ENCODE assay signal across 20 cellular contexts in the genomic region with DNA sequence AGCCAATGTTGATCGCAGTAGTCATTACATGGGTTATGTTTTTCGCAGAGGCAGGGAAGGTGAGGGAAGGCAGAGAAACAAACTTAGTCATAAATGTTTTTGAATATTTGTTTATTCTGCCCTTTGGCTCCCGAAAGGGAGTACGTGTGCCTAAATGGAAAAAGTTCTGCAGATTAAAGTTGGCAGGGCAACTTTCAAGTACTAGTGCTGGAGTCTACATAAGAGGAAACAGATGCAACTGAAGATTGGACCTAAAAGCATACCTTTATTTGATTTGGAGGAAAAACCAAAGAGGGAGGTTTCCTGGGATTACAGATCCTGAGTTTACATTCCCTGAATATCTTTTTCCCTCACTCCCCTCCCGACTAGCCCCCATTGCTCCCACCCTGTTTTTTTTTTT. TPM values are rescaled to one million over a fixed set of nuclear protein-coding genes. Genes with fewer than 3 reads are reported as not detected.
DNase-seq lines count a peak whose midpoint lies in the region; ATAC-seq, FAIRE-seq and TF ChIP-seq lines count a peak whose summit lies in the region.
"Had no signal": no experiment of that assay in that cellular context is flagged by ENCODE, and none has a peak within 500 bp of the region (broad histone marks: within the 10 kb centered on the region; RNA-seq: fewer than 3 reads in every experiment).

No MANE protein-coding gene starts in this region.

- H3K4me2 ChIP-seq in HepG2 (ENCODE audit: low read depth, low read length) = peak overlapping the region; percentile 8; the same call in 1 of the 2 replicates
- no peak overlapping the region for H3K4me2 ChIP-seq in K562 (ENCODE audit: insufficient read depth, low read length)

- H4K20me1 ChIP-seq in HepG2 (ENCODE audit: insufficient read depth, low read length) (peaks cover 25% of the 10 kb centered on the region), K562 (replicated peaks; ENCODE audit: control insufficient read depth, insufficient read depth, low read length) (no peaks in the 10 kb centered on the region)

- H3K4me3 Mint-ChIP-seq in nephron progenitor cell = no peak overlapping the region
- H3K4me3 Mint-ChIP-seq: activated T-cell treated with anti-CD3 and anti-CD28 coated beads, Interleukin-2, amount 50 U/mL, for 72 hours; natural killer cell treated with Interleukin-12 subunit alpha and Interleukin-12 subunit beta and Interleukin-15 and Interleukin-18, amount 100 ng/mL, for 72 hours had no signal

- no peaks in the 10 kb centered on the region for H3K27me3 Mint-ChIP-seq in nephron progenitor cell (ENCODE audit: low read depth, poor library complexity)
- H3K27me3 Mint-ChIP-seq: natural killer cell treated with Interleukin-12 subunit alpha and Interleukin-12 subunit beta and Interleukin-15 and Interleukin-18, amount 100 ng/mL, for 72 hours had no signal

- TF ChIP-seq RAD21 in HepG2 (CRISPR knock-in tag; IDR thresholded peaks at IDR 0.05) = no peak
- TF ChIP-seq RAD21 in K562 (CRISPR knock-in tag; conservative IDR thresholded peaks at IDR 0.05 in 1 of 2, IDR thresholded peaks at IDR 0.05 in 1 of 2) = no peak

- H3K27ac Mint-ChIP-seq in nephron progenitor cell = no peak overlapping the region
- H3K27ac Mint-ChIP-seq: activated naive CD4-positive, alpha-beta T cell treated with anti-CD3 and anti-CD28 coated beads, Interleukin-2, amount 50 U/mL, for 72 hours; activated T-cell treated with anti-CD3 and anti-CD28 coated beads, Interleukin-2, amount 50 U/mL, for 72 hours; natural killer cell treated with Interleukin-12 subunit alpha and Interleukin-12 subunit beta and Interleukin-15 and Interleukin-18, amount 100 ng/mL, for 72 hours had no signal

- H3K4me1 Mint-ChIP-seq in nephron progenitor cell = peaks cover 36% of the 10 kb centered on the region

- ATAC-seq in HepG2 = no peak
- ATAC-seq in right lobe of liver = no peak
- no peak for ATAC-seq in K562
- ATAC-seq in lower lobe of right lung = no peak
- peak; percentile 26 for ATAC-seq in thoracic aorta (ENCODE audit: insufficient number of reproducible peaks, low FRiP score, low read depth)
- ATAC-seq: activated naive CD4-positive, alpha-beta T cell treated with anti-CD3 and anti-CD28 coated beads, Interleukin-2, amount 50 U/mL, for 72 hours; activated T-cell treated with anti-CD3 and anti-CD28 coated beads, Interleukin-2, amount 50 U/mL, for 72 hours; HCT116; natural killer cell treated with Interleukin-12 subunit alpha and Interleukin-12 subunit beta and Interleukin-15 and Interleukin-18, amount 100 ng/mL, for 72 hours had no signal

- H3K4me3 ChIP-seq in HepG2 (replicated peaks in 1 of 3; ENCODE audit: insufficient read depth in 1 of 3, low read depth in 2 of 3, low read length in 3 of 3) (no peak overlapping the region), right lobe of liver (no peak overlapping the region), K562 (no peak overlapping the region), lower lobe of right lung (no peak overlapping the region), thoracic aorta (no peak overlapping the region)
- H3K4me3 ChIP-seq: BLaER1 treated with 17β-estradiol and CSF1 and Interleukin-3, amounts not matched to agents 10 nM and 100 nM; suprapubic skin; uterus had no signal

- in situ Hi-C loops in HepG2 (cut with HindIII; ENCODE audit: extremely low pct_ligation_motif_present, low pct_unique_long_range_greater_than_20kb) (no loop called here), K562 (cut with MboI) (no loop called here)

- H3K27me3 ChIP-seq in HepG2 (ENCODE audit: control insufficient read depth in 1 of 2, insufficient read depth in 2 of 2, low read length in 2 of 2) (no peaks in the 10 kb centered on the region; a peak in 1 of 5 replicates), right lobe of liver (no peaks in the 10 kb centered on the region), K562 (ENCODE audit: control insufficient read depth in 2 of 2, insufficient read depth in 2 of 2, low read length in 2 of 2) (no peaks in the 10 kb centered on the region), lower lobe of right lung (ENCODE audit: low read depth) (no peaks in the 10 kb centered on the region), thoracic aorta (replicated peaks; ENCODE audit: insufficient read depth) (no peaks in the 10 kb centered on the region)
- H3K27me3 ChIP-seq: BLaER1 treated with 17β-estradiol and CSF1 and Interleukin-3, amounts not matched to agents 10 nM and 100 nM; suprapubic skin; uterus had no signal

- H3K36me3 ChIP-seq in HepG2 (replicated peaks in 1 of 2; ENCODE audit: control insufficient read depth in 1 of 2, insufficient read depth in 2 of 2, low read length in 2 of 2) (peaks cover 4 to 16% of the 10 kb centered on the region in 2 experiments; a peak in 4 of 5 replicates), right lobe of liver (no peaks in the 10 kb centered on the region), K562 (ENCODE audit: control insufficient read depth, insufficient read depth, low read length) (no peaks in the 10 kb centered on the region), lower lobe of right lung (peaks cover 7% of the 10 kb centered on the region), thoracic aorta (no peaks in the 10 kb centered on the region)
- H3K36me3 ChIP-seq: suprapubic skin, uterus had no signal

- 95% methylated on average over 5 of the region's 5 CpGs for WGBS in HepG2 (ENCODE audit: low lambda C conversion rate)
- WGBS in right lobe of liver (ENCODE audit: insufficient coverage, low coverage, low lambda C conversion rate, missing lambda C conversion rate) = 71% methylated on average over 5 of the region's 5 CpGs
- WGBS in K562 (ENCODE audit: insufficient coverage, low coverage, missing lambda C conversion rate) = 22% methylated on average over 5 of the region's 5 CpGs

- POLR2A ChIA-PET in HepG2 (lab: Yijun Ruan, JAX) (no interaction called here), K562 (lab: Yijun Ruan, JAX) (no interaction called here)

- CTCF ChIA-PET in HepG2 (lab: Yijun Ruan, JAX; ENCODE audit: low intra/inter-chr PET ratio, low total read pairs) (no interaction called here), K562 (lab: Yijun Ruan, JAX; ENCODE audit: low intra/inter-chr PET ratio) (no interaction called here)

- H3K79me2 ChIP-seq in HepG2 (ENCODE audit: insufficient read depth, low read length) (peaks cover 94% of the 10 kb centered on the region), K562 (ENCODE audit: control insufficient read depth, insufficient read depth, low read length) (peaks cover 42% of the 10 kb centered on the region)

- H3K9me3 Mint-ChIP-seq in nephron progenitor cell = peaks cover 21% of the 10 kb centered on the region
- H3K9me3 Mint-ChIP-seq: activated naive CD4-positive, alpha-beta T cell treated with anti-CD3 and anti-CD28 coated beads, Interleukin-2, amount 50 U/mL, for 72 hours; activated T-cell treated with anti-CD3 and anti-CD28 coated beads, Interleukin-2, amount 50 U/mL, for 72 hours; natural killer cell treated with Interleukin-12 subunit alpha and Interleukin-12 subunit beta and Interleukin-15 and Interleukin-18, amount 100 ng/mL, for 72 hours had no signal

- no peak for TF ChIP-seq CTCF in HepG2 (CRISPR knock-in tag; IDR thresholded peaks at IDR 0.05)
- TF ChIP-seq CTCF in right lobe of liver (IDR thresholded peaks at IDR 0.05) = no peak
- TF ChIP-seq CTCF in K562 (IDR thresholded peaks at IDR 0.05 in 2 of 3, conservative IDR thresholded peaks at IDR 0.05 in 1 of 3; ENCODE audit: insufficient read depth in 2 of 3, low read depth in 1 of 3, low read length in 3 of 3) = no peak
- no peak for TF ChIP-seq CTCF in lower lobe of right lung (IDR thresholded peaks at IDR 0.05)
- TF ChIP-seq CTCF in thoracic aorta (IDR thresholded peaks at IDR 0.05) = no peak
- no peak for TF ChIP-seq CTCF in nephron progenitor cell (IDR thresholded peaks at IDR 0.05)

- DNase-seq in HepG2 (ENCODE audit: low spot score) = no peak
- no peak for DNase-seq in right lobe of liver
- DNase-seq in K562 (ENCODE audit: extremely low read depth in 1 of 4, low spot score in 3 of 4) = no peak
- no peak for DNase-seq in lower lobe of right lung
- DNase-seq in thoracic aorta (ENCODE audit: low spot score) = no peak
- no peak for DNase-seq in activated CD4-positive, alpha-beta T cell treated with anti-CD3 and anti-CD28 coated beads for 1 hour
- no peak for DNase-seq in amniotic stem cell (lab: John Stamatoyannopoulos, UW)
- no peak for DNase-seq in nephron progenitor cell
- DNase-seq: ACHN; activated CD4-positive, alpha-beta T cell treated with anti-CD3 and anti-CD28 coated beads for 4 hours; activated T-cell treated with anti-CD3 and anti-CD28 coated beads, Interleukin-2, amount 50 U/mL, for 72 hours; effector memory CD4-positive, alpha-beta T cell; NCI-H1694 treated with DMSO at 0.1 percent for 48 hours; uterus had no signal

- TF ChIP-seq EP300 in HepG2 (IDR thresholded peaks at IDR 0.05; ENCODE audit: low read depth in 2 of 2, low read length in 2 of 2) = no peak
- TF ChIP-seq EP300 in HepG2 (CRISPR knock-in tag; IDR thresholded peaks at IDR 0.05; ENCODE audit: borderline replicate concordance) = no peak
- peak; percentile 18; the same call in 1 of the 2 replicates for TF ChIP-seq EP300 in K562 (IDR thresholded peaks at IDR 0.05; ENCODE audit: low read length)

- intact Hi-C loops in HepG2 (cut with micrococcal nuclease; ENCODE audit: unreplicated experiment) = no loop called here
- intact Hi-C loops in right lobe of liver (cut with DNase I) = no loop called here
- intact Hi-C loops in K562 (cut with micrococcal nuclease) = loop anchor here (5.0 kb wide), 1 partner anchor 61 kb away; no protein-coding TSS in a partner anchor
- intact Hi-C loops in lower lobe of right lung (cut with DNase I) = no loop called here

- H2AFZ ChIP-seq in HepG2 (ENCODE audit: low read length) (no peak overlapping the region), K562 (ENCODE audit: low read depth, low read length) (no peak overlapping the region)

- BruUV-seq in HepG2 (replicated peaks; lab: Mats Ljungman, UMichigan) = no TSS peak
- no TSS peak for BruUV-seq in K562 (replicated peaks; lab: Mats Ljungman, UMichigan)

- no peaks in the 10 kb centered on the region for H3K9me1 ChIP-seq in K562 (ENCODE audit: control insufficient read depth, insufficient read depth, low read length)

- H3K4me1 ChIP-seq in HepG2 (ENCODE audit: insufficient read depth, low read length) = peaks cover 60% of the 10 kb centered on the region
- H3K4me1 ChIP-seq in right lobe of liver = peaks cover 0 to 25% (median 8%) of the 10 kb centered on the region in 4 donors
- peaks cover 5 to 43% of the 10 kb centered on the region in 2 experiments for H3K4me1 ChIP-seq in K562 (replicated peaks in 1 of 2; ENCODE audit: control insufficient read depth in 2 of 2, insufficient read depth in 2 of 2, low read length in 2 of 2)
- H3K4me1 ChIP-seq in lower lobe of right lung = peaks cover 59% of the 10 kb centered on the region
- peaks cover 36 to 45% of the 10 kb centered on the region in 2 donors for H3K4me1 ChIP-seq in thoracic aorta (ENCODE audit: control insufficient read depth in 1 of 2, low read depth in 2 of 2)
- H3K4me1 ChIP-seq: uterus had no signal

- H3K9ac ChIP-seq in HepG2 (ENCODE audit: insufficient read depth, low read depth, low read length) = no peak overlapping the region
- H3K9ac ChIP-seq in K562 (ENCODE audit: insufficient read depth in 1 of 2, low read depth in 2 of 2, low read length in 2 of 2) = no peak overlapping the region
- H3K9ac ChIP-seq: BLaER1 treated with 17β-estradiol and CSF1 and Interleukin-3, amounts not matched to agents 10 nM and 100 nM had no signal

- H3K9me3 ChIP-seq in HepG2 (ENCODE audit: low read length) (no peaks in the 10 kb centered on the region), right lobe of liver (no peaks in the 10 kb centered on the region), K562 (replicated peaks; ENCODE audit: control insufficient read depth, insufficient read depth, low read depth, low read length) (no peaks in the 10 kb centered on the region), lower lobe of right lung (no peaks in the 10 kb centered on the region), thoracic aorta (no peaks in the 10 kb centered on the region)
- H3K9me3 ChIP-seq: suprapubic skin, uterus had no signal

- H3K36me3 Mint-ChIP-seq in nephron progenitor cell (ENCODE audit: low read depth) = peaks cover 78% of the 10 kb centered on the region

- TF ChIP-seq POLR2A in HepG2 (IDR thresholded peaks at IDR 0.05; ENCODE audit: insufficient read depth in 1 of 2, low read depth in 2 of 2, low read length in 2 of 2) (no peak), right lobe of liver (IDR thresholded peaks at IDR 0.05) (no peak), K562 (conservative IDR thresholded peaks at IDR 0.05) (no peak)

- H3K27ac ChIP-seq in HepG2 (ENCODE audit: extremely low read length, insufficient read depth, low read length) (no peak overlapping the region), right lobe of liver (no peak overlapping the region), K562 (ENCODE audit: extremely low read depth, low read depth, low read length) (no peak overlapping the region), lower lobe of right lung (peak overlapping the region; percentile 70), thoracic aorta (peak overlapping the region; percentile 1 to 76)
- H3K27ac ChIP-seq: BLaER1 treated with 17β-estradiol and CSF1 and Interleukin-3, amounts not matched to agents 10 nM and 100 nM; RWPE1; suprapubic skin; uterus had no signal

- FAIRE-seq in HepG2 (lab: Jason Lieb, UNC) (no peak), K562 (lab: Jason Lieb, UNC) (no peak)

RNA-seq across cellular contexts. Expression of a gene that starts 5.7 kb away (rescaled TPM):
- total RNA-seq in HepG2 (2016; rRNA removed; fragmentation: Illumina TruSeq; extraction: Trizol) (76.8 and 117 TPM in 2 replicates), right lobe of liver (100 to 1,000 TPM in 2 of 6 experiments, 10 to 100 TPM in 4; 68.3 to 107 (median 93.2) TPM), K562 (2014; rRNA removed) (16.2 and 17.3 TPM in 2 replicates), K562 (2014; rRNA removed; fragmentation: Illumina TruSeq; extraction: Trizol) (25.7 and 30.9 TPM in 2 replicates), K562 (2015; rRNA removed; fragmentation: Illumina TruSeq; extraction: Trizol) (23.1 and 24.5 TPM in 2 replicates), K562 (2021) (21.3 and 23.8 TPM in 2 replicates), lower lobe of right lung (101 TPM), thoracic aorta (10 to 100 TPM; 91.7 to 97.4 TPM)
- 13.5 and 14.2 TPM in 2 replicates for total RNA-seq in HepG2 (2016; cell fraction: cytosol; rRNA removed; fragmentation: Illumina TruSeq; extraction: Trizol; ENCODE audit: low read depth)
- 75.1 and 111 TPM in 2 replicates for total RNA-seq in HepG2 (2016; cell fraction: insoluble cytoplasmic fraction; rRNA removed; fragmentation: Illumina TruSeq; extraction: Trizol)
- total RNA-seq in HepG2 (2016; cell fraction: membrane; rRNA removed; fragmentation: Illumina TruSeq; extraction: Trizol) = 30.7 and 33.3 TPM in 2 replicates
- total RNA-seq in HepG2 (2016; cell fraction: nucleus; rRNA removed; fragmentation: Illumina TruSeq; extraction: Trizol) = 138 TPM in 2 replicates
- polyA plus RNA-seq in HepG2 (2011; rRNA removed) (50.3 and 56.3 TPM in 2 replicates), K562 (2011; rRNA removed) (31.9 and 34.5 TPM in 2 replicates), K562 (2014; fragmentation: Illumina TruSeq; extraction: Trizol) (27.3 and 30.3 TPM in 2 replicates), K562 (2014; fragmentation: Nextera tagmentation; extraction: Ambion mirVana) (10 to 100 TPM in 1 of 2 experiments, 1 to 10 TPM in 1; 9.1 to 10.3 TPM), K562 (2014; rRNA removed) (19.6 and 23.3 TPM in 2 replicates)
- 23.3 and 38.1 TPM in 2 replicates for polyA plus RNA-seq in HepG2 (2011; cell fraction: cytosol; rRNA removed)
- polyA plus RNA-seq in HepG2 (2011; cell fraction: nucleus; rRNA removed) = 19.9 and 25.0 TPM in 2 replicates
- 84.0 and 92.7 TPM in 2 replicates for polyA plus RNA-seq in HepG2 (2012)
- polyA plus RNA-seq in HepG2 (2016; cell fraction: cytosol; fragmentation: Illumina TruSeq; extraction: Trizol; ENCODE audit: low read depth) = 9.1 and 9.4 TPM in 2 replicates
- 44.4 and 46.6 TPM in 2 replicates for polyA plus RNA-seq in HepG2 (2016; cell fraction: insoluble cytoplasmic fraction; fragmentation: Illumina TruSeq; extraction: Trizol; ENCODE audit: low read depth)
- 19.1 and 21.1 TPM in 2 replicates for polyA plus RNA-seq in HepG2 (2016; cell fraction: membrane; fragmentation: Illumina TruSeq; extraction: Trizol; ENCODE audit: low read depth)
- polyA plus RNA-seq in HepG2 (2016; cell fraction: nucleus; fragmentation: Illumina TruSeq; extraction: Trizol; ENCODE audit: insufficient read depth, low read depth) = 110 and 113 TPM in 2 replicates
- polyA minus RNA-seq in HepG2 (2011; rRNA and poly(A)+ RNA removed; ENCODE audit: low replicate concordance) = 24.6 and 77.8 TPM in 2 replicates
- 84.9 and 117 TPM in 2 replicates for polyA minus RNA-seq in HepG2 (2011; cell fraction: cytosol; rRNA and poly(A)+ RNA removed)
- 136 and 138 TPM in 2 replicates for polyA minus RNA-seq in HepG2 (2011; cell fraction: nucleus; rRNA and poly(A)+ RNA removed)
- 25.0 and 43.2 TPM in 2 replicates for total RNA-seq in K562 (2011; cell fraction: chromatin; rRNA removed; ENCODE audit: low replicate concordance)
- 34.5 and 36.0 TPM in 2 replicates for total RNA-seq in K562 (2011; cell fraction: nucleolus; rRNA removed)
- 37.9 and 51.6 TPM in 2 replicates for total RNA-seq in K562 (2011; cell fraction: nucleoplasm; rRNA removed)
- polyA plus RNA-seq in K562 (2011; cell fraction: cytosol; rRNA removed) = 16.3 and 17.6 TPM in 2 replicates
- polyA plus RNA-seq in K562 (2011; cell fraction: nucleus; rRNA removed) = 13.5 and 18.5 TPM in 2 replicates
- 23.0 and 31.8 TPM in 2 replicates for polyA plus RNA-seq in K562 (2012)
- polyA minus RNA-seq in K562 (2011; rRNA and poly(A)+ RNA removed) = 21.1 and 27.6 TPM in 2 replicates
- polyA minus RNA-seq in K562 (2011; cell fraction: cytosol; rRNA and poly(A)+ RNA removed) = 22.3 and 26.4 TPM in 2 replicates
- 19.8 and 24.5 TPM in 2 replicates for polyA minus RNA-seq in K562 (2011; cell fraction: nucleus; rRNA and poly(A)+ RNA removed)

Comparison
In these comparisons a context has a peak if more than half of its experiments do, and no peak if none do; other contexts are left out.
1. H3K27ac ChIP-seq: peak in lower lobe of right lung (single experiment) and thoracic aorta (2 of 2); none in HepG2 (single experiment), right lobe of liver (0 of 3) and K562 (single experiment).